In genomic region chr13:113625965-113626661, GRCh38 we compare ENCODE assay signal across 1 cellular context.
TF ChIP-seq lines count a peak whose summit lies in the region.

No MANE protein-coding gene starts in this region.

TF ChIP-seq in endothelial cell of umbilical vein, 7 proteins besides CTCF, POLR2A, EP300 and RAD21 (continued from another document):
- TF ChIP-seq FOS (IDR thresholded peaks at IDR 0.05; ENCODE audit: borderline replicate concordance, insufficient read depth, low read length), result no peak
- TF ChIP-seq POLR2AphosphoS5 (IDR thresholded peaks at IDR 0.05; ENCODE audit: insufficient read depth, low read depth, low read length), result no peak
- no peak for TF ChIP-seq JUN (IDR thresholded peaks at IDR 0.05; ENCODE audit: borderline replicate concordance, insufficient read depth, insufficient read length, low read depth)
- no peak for TF ChIP-seq GATA2 (IDR thresholded peaks at IDR 0.05; ENCODE audit: insufficient read depth, insufficient read length, low read depth, low read length)
